1 cellular context compared by ENCODE assay signal in genomic region chr6:132390451-132390850, GRCh38.
TF ChIP-seq lines count a peak whose summit lies in the region.

No MANE protein-coding gene starts in this region.

TF ChIP-seq in IMR-90, 13 proteins besides CTCF, POLR2A, EP300 and RAD21:
- TF ChIP-seq ELK1 (IDR thresholded peaks at IDR 0.05; ENCODE audit: borderline replicate concordance, low read depth, low read length), result no peak
